ENCODE assay signal across 13 cellular contexts in the genomic region with DNA sequence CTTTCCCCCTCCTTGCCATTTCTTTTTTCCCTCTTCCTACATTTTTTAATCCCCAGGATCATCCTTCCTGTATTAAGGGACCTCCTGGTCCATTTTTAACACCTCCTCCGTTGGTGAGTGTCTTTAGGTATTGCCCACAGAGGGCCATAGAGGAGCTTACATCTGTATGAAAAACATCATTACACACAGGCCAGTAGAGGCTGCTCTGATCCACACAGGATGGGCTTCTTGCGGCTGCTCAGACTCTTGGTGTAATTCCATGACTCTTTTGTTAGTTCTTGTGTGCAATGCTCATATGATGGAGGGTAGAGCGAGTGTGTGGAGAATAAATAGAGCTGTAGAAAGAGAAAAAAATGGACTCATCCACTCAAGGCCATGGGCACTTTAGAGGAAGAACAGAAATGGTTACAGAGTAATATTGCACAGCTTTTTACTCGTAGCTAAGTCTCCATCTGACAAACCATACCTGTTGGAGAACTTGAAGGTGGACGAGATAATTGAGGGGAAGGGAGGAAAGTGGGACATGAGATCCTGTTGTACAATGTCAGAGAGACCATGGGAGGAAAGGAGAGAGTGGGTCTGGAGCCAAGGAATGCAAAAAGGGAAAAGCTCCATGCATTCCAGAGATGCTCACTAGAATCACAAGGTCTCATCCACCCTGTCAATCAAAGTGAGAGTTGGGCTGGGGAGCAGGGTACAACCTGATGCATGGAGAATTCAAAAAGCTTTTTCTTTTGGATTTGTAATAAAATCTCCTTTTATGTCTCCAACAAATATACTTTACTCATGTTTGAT.
A peak's percentile ranks its signal among the peaks of the same experiment; 100 is the strongest.
DNase-seq lines count a peak whose midpoint lies in the region; ATAC-seq and TF ChIP-seq lines count a peak whose summit lies in the region.
"Had no signal": no experiment of that assay in that cellular context is flagged by ENCODE, and none has a peak within 500 bp of the region (broad histone marks: within the 10 kb centered on the region; RNA-seq: fewer than 3 reads in every experiment).

No MANE protein-coding gene starts in this region.

- H4K5ac ChIP-seq in IMR-90 (ENCODE audit: low read depth, low read length) = peak overlapping the region; percentile 56; the same call in 1 of the 2 replicates

- no peak overlapping the region for H2AK9ac ChIP-seq in IMR-90 (replicated peaks; ENCODE audit: low read depth, low read length, poor library complexity)

- dilution Hi-C loops in IMR-90 (cut with HindIII; ENCODE audit: low sequenced_read_pairs, unreplicated experiment) = no loop called here

- H3K9me1 ChIP-seq in IMR-90 (ENCODE audit: insufficient read depth, low read length) = no peaks in the 10 kb centered on the region; the same call in 1 of the 2 replicates

- TF ChIP-seq POLR2A in IMR-90 (IDR thresholded peaks at IDR 0.05; ENCODE audit: low read depth, low read length) = no peak
- TF ChIP-seq POLR2A in GM18505 (IDR thresholded peaks at IDR 0.05; ENCODE audit: borderline replicate concordance, extremely low read depth, insufficient read depth, insufficient read length) = no peak

- no peak overlapping the region for H3K14ac ChIP-seq in IMR-90 (replicated peaks; ENCODE audit: low read depth, low read length)

- CTCF ChIA-PET in IMR-90 (lab: Yijun Ruan, JAX) = interaction anchor here (0.9 kb wide), 1 partner anchor 294 kb away, joined by 3 read pairs; a partner anchor contains a TSS

- no peak overlapping the region for H3K23ac ChIP-seq in IMR-90 (ENCODE audit: low read depth, low read length)

- H3K56ac ChIP-seq in IMR-90 (ENCODE audit: extremely low read depth, insufficient read depth, low read length) = no peak overlapping the region

- no peak overlapping the region for H3K4me2 ChIP-seq in IMR-90 (ENCODE audit: low read depth, low read length)
- H3K4me2 ChIP-seq: smooth muscle cell had no signal

- H3K27ac ChIP-seq in IMR-90 (ENCODE audit: insufficient read depth, low read length) (no peak overlapping the region), left lung (no peak overlapping the region)
- H3K27ac ChIP-seq: heart left ventricle, neutrophil had no signal

- no peaks in the 10 kb centered on the region for H4K20me1 ChIP-seq in IMR-90 (ENCODE audit: insufficient read depth, low read length)

- H2BK120ac ChIP-seq in IMR-90 (ENCODE audit: low read depth, low read length) = no peak overlapping the region; the same call in 1 of the 2 replicates

- peak; percentile 57; the same call in 1 of the 2 replicates for ATAC-seq in IMR-90 (ENCODE audit: low read depth)
- peak; percentile 17 for ATAC-seq in left lung
- ATAC-seq in GM18505 (IDR thresholded peaks at IDR 0.05; ENCODE audit: unreplicated experiment) = no peak
- ATAC-seq in GM21825 (IDR thresholded peaks at IDR 0.05; ENCODE audit: unreplicated experiment) = no peak
- ATAC-seq: activated CD8-positive, alpha-beta memory T cell treated with anti-CD3 and anti-CD28 coated beads, Interleukin-2, amount 10 ng/mL, durations not matched to agents 7 days and 5 days had no signal

- peak overlapping the region; percentile 53 for H3K18ac ChIP-seq in IMR-90 (ENCODE audit: low read depth, low read length)

- in situ Hi-C loops in IMR-90 (cut with MboI; ENCODE audit: low sequenced_read_pairs) = no loop called here

- WGBS in IMR-90 (ENCODE audit: extremely low coverage in 2 of 2, insufficient read length in 1 of 2), 2 experiments = 79% methylated on average over 2 of the region's 5 CpGs; no CpG with 5 or more reads in 1 of the 2 experiments

- H3K79me1 ChIP-seq in IMR-90 (ENCODE audit: low read depth in 1 of 2, low read length in 2 of 2) = no peaks in the 10 kb centered on the region

- no TSS peak for BruUV-seq in IMR-90 (replicated peaks; lab: Mats Ljungman, UMichigan)

- H4K91ac ChIP-seq in IMR-90 (ENCODE audit: insufficient read depth, low read depth, low read length) = no peak overlapping the region

- no peak overlapping the region for H3K4ac ChIP-seq in IMR-90 (ENCODE audit: low read depth, low read length)

- H3K36me3 ChIP-seq in IMR-90 (ENCODE audit: control insufficient read depth, insufficient read depth, low read length) (no peaks in the 10 kb centered on the region), left lung (no peaks in the 10 kb centered on the region)
- H3K36me3 ChIP-seq: heart left ventricle, neutrophil had no signal

- H3K9me3 ChIP-seq in IMR-90 (ENCODE audit: control insufficient read depth, insufficient read depth, low read length) (no peaks in the 10 kb centered on the region; the same call in 1 of the 2 replicates), left lung (no peaks in the 10 kb centered on the region)
- H3K9me3 ChIP-seq: heart left ventricle, neutrophil had no signal

- 0 out of 3 replicates have a peak overlapping the region, but pooled peaks have one; percentile 42 for H2BK15ac ChIP-seq in IMR-90 (ENCODE audit: low read depth, low read length)

- intact Hi-C loops in IMR-90 (cut with micrococcal nuclease) (loop anchor here (5.0 kb wide), 1 partner anchor 292 kb away; a partner anchor contains a TSS), left lung (cut with DNase I) (no loop called here)

- peak overlapping the region in 1 of 2 experiments; percentile 17; a peak in 1 of 4 replicates for H4K8ac ChIP-seq in IMR-90 (ENCODE audit: low read depth in 2 of 2, low read length in 2 of 2)

- peaks cover 9% of the 10 kb centered on the region for H3K4me1 ChIP-seq in IMR-90 (ENCODE audit: control insufficient read depth, insufficient read depth, low read length)
- no peaks in the 10 kb centered on the region for H3K4me1 ChIP-seq in left lung

- H2BK20ac ChIP-seq in IMR-90 (ENCODE audit: low read depth, low read length) = no peak overlapping the region

- TF ChIP-seq CTCF in IMR-90 (conservative IDR thresholded peaks at IDR 0.05; ENCODE audit: low read depth, low read length) (no peak; the same call in none of the 2 replicates), cardiac fibroblast (IDR thresholded peaks at IDR 0.05; ENCODE audit: low read depth, low read length) (peak; percentile 23), left lung (IDR thresholded peaks at IDR 0.05) (no peak)

- H3K27me3 ChIP-seq in IMR-90 (ENCODE audit: control insufficient read depth, insufficient read depth, low read length) = no peaks in the 10 kb centered on the region; the same call in 1 of the 2 replicates
- H3K27me3 ChIP-seq in left lung = no peaks in the 10 kb centered on the region
- H3K27me3 ChIP-seq: heart left ventricle, neutrophil had no signal

- POLR2A ChIA-PET in IMR-90 (lab: Charles Lee; ENCODE audit: unreplicated experiment) = no interaction called here

- no peak overlapping the region for H2BK5ac ChIP-seq in IMR-90 (ENCODE audit: low read depth, low read length, poor library complexity, severe bottlenecking)

- no peak overlapping the region; the same call in 1 of the 2 replicates for H2AK5ac ChIP-seq in IMR-90 (ENCODE audit: low read depth, low read length)

- no peak overlapping the region for H3K9ac ChIP-seq in IMR-90 (ENCODE audit: low read depth, low read length)

- 0 out of 2 replicates have a peak, but pooled peaks have one; percentile 17 for TF ChIP-seq RAD21 in IMR-90 (IDR thresholded peaks at IDR 0.05; ENCODE audit: low read length)

- no peak overlapping the region for H2AFZ ChIP-seq in IMR-90 (replicated peaks; ENCODE audit: low read length, poor library complexity)

- DNase-seq in EH (ENCODE audit: low read depth) (peak; percentile 31), IMR-90 (peak; percentile 50), cardiac fibroblast (ENCODE audit: low read depth in 2 of 2) (peak; percentile 29 to 34), left lung (no peak)
- no peak for DNase-seq in activated T-cell treated with anti-CD3 and anti-CD28 coated beads, Interleukin-2, amount 50 U/mL, for 1 hour
- DNase-seq: activated CD8-positive, alpha-beta memory T cell treated with anti-CD3 and anti-CD28 coated beads, Interleukin-2, amount 10 ng/mL, durations not matched to agents 7 days and 5 days; COR-L47; heart left ventricle; NCI-H1048 had no signal

- no peak overlapping the region for H3K4me3 ChIP-seq in IMR-90 (ENCODE audit: insufficient read depth, low read depth, low read length)
- H3K4me3 ChIP-seq in cardiac fibroblast (replicated peaks in 1 of 2; ENCODE audit: low read depth in 2 of 2, low read length in 2 of 2) = no peak overlapping the region
- no peak overlapping the region for H3K4me3 ChIP-seq in left lung
- H3K4me3 ChIP-seq: heart left ventricle, smooth muscle cell had no signal

TF ChIP-seq in IMR-90, 13 proteins besides CTCF, POLR2A, EP300 and RAD21 (continues in another document):
- TF ChIP-seq FOS (IDR thresholded peaks at IDR 0.05; ENCODE audit: low read depth, low read length) = no peak
- no peak for TF ChIP-seq MXI1 (IDR thresholded peaks at IDR 0.05; ENCODE audit: borderline replicate concordance, low read depth, low read length)
- TF ChIP-seq RFX5 (IDR thresholded peaks at IDR 0.05; ENCODE audit: low read depth, low read length) = no peak
- TF ChIP-seq MAZ (IDR thresholded peaks at IDR 0.05; ENCODE audit: borderline replicate concordance, low read depth, low read length) = no peak
- TF ChIP-seq SMC3 (IDR thresholded peaks at IDR 0.05; ENCODE audit: low read depth, low read length) = no peak
- TF ChIP-seq NFE2L2 (IDR thresholded peaks at IDR 0.05; ENCODE audit: low read depth, low read length) = no peak
- TF ChIP-seq CEBPB (IDR thresholded peaks at IDR 0.05; ENCODE audit: low read depth, low read length) = no peak
- no peak for TF ChIP-seq BHLHE40 (IDR thresholded peaks at IDR 0.05; ENCODE audit: low read depth, low read length)
- TF ChIP-seq CHD1 (IDR thresholded peaks at IDR 0.05; ENCODE audit: low read depth, low read length) = no peak
- TF ChIP-seq MAFK (IDR thresholded peaks at IDR 0.05; ENCODE audit: low read depth, low read length) = no peak
- TF ChIP-seq, protein P1, sequence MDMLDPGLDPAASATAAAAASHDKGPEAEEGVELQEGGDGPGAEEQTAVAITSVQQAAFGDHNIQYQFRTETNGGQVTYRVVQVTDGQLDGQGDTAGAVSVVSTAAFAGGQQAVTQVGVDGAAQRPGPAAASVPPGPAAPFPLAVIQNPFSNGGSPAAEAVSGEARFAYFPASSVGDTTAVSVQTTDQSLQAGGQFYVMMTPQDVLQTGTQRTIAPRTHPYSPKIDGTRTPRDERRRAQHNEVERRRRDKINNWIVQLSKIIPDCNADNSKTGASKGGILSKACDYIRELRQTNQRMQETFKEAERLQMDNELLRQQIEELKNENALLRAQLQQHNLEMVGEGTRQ (IDR thresholded peaks at IDR 0.05; ENCODE audit: low read depth, low read length) = no peak
- TF ChIP-seq, protein P2, sequence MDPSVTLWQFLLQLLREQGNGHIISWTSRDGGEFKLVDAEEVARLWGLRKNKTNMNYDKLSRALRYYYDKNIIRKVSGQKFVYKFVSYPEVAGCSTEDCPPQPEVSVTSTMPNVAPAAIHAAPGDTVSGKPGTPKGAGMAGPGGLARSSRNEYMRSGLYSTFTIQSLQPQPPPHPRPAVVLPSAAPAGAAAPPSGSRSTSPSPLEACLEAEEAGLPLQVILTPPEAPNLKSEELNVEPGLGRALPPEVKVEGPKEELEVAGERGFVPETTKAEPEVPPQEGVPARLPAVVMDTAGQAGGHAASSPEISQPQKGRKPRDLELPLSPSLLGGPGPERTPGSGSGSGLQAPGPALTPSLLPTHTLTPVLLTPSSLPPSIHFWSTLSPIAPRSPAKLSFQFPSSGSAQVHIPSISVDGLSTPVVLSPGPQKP (IDR thresholded peaks at IDR 0.05; ENCODE audit: borderline replicate concordance, low read depth, low read length) = no peak

Comparison
In these comparisons a context has a peak if more than half of its experiments do, and no peak if none do; other contexts are left out.
1. DNase-seq: peak in EH (single experiment), IMR-90 (single experiment) and cardiac fibroblast (2 of 2); none in left lung (0 of 2) and activated T-cell treated with anti-CD3 and anti-CD28 coated beads, Interleukin-2, amount 50 U/mL, for 1 hour (single experiment).
2. ATAC-seq: peak in IMR-90 (single experiment) and left lung (single experiment); none in GM18505 (single experiment) and GM21825 (single experiment).